11 cellular contexts compared by ENCODE assay signal in genomic region chr4:2819244-2820215, GRCh38. TPM values are rescaled to one million over a fixed set of nuclear protein-coding genes. Genes with fewer than 3 reads are reported as not detected.
DNase-seq lines count a peak whose midpoint lies in the region; ATAC-seq and TF ChIP-seq lines count a peak whose summit lies in the region.
"Had no signal": no experiment of that assay in that cellular context is flagged by ENCODE, and none has a peak within 500 bp of the region (broad histone marks: within the 10 kb centered on the region; RNA-seq: fewer than 3 reads in every experiment).

No MANE protein-coding gene starts in this region.

- H3K14ac ChIP-seq in mesenchymal stem cell (ENCODE audit: low read length in 2 of 2) = no peak overlapping the region

- no peak for TF ChIP-seq POLR2A in thyroid gland (IDR thresholded peaks at IDR 0.05)

- H3K4me1 ChIP-seq in Caco-2 (peaks cover 7% of the 10 kb centered on the region; the same call in 1 of the 2 replicates), mesenchymal stem cell (ENCODE audit: control insufficient read depth, insufficient read depth, low read depth, low read length) (peaks cover 51% of the 10 kb centered on the region), thyroid gland (peaks cover 13 to 19% of the 10 kb centered on the region in 2 donors)

- H3K36me3 Mint-ChIP-seq in Caco-2 (ENCODE audit: insufficient read depth, unreplicated experiment) = peaks cover 17% of the 10 kb centered on the region
- H3K36me3 Mint-ChIP-seq in activated T-helper 17 cell treated with anti-CD3 and anti-CD28 coated beads, Interleukin-2, amount 50 U/mL, for 72 hours (ENCODE audit: low read depth) = peaks cover 66% of the 10 kb centered on the region

- H3K4me2 ChIP-seq in mesenchymal stem cell (ENCODE audit: low read length, poor library complexity, severe bottlenecking) = peak overlapping the region; percentile 64

- peak overlapping the region; percentile 35 for H4K8ac ChIP-seq in mesenchymal stem cell (ENCODE audit: low read length)

- H3K4me3 ChIP-seq in Caco-2 (ENCODE audit: low read depth, low read length) = no peak overlapping the region
- H3K4me3 ChIP-seq in mesenchymal stem cell (ENCODE audit: insufficient read depth in 1 of 2, low read depth in 1 of 2, low read length in 2 of 2) = no peak overlapping the region
- peak overlapping the region in 2 of 59 donors; percentile 56 to 58 for H3K4me3 ChIP-seq in dorsolateral prefrontal cortex
- H3K4me3 ChIP-seq in thyroid gland (replicated peaks in 1 of 3) = no peak overlapping the region

- POLR2A ChIA-PET in Caco-2 (lab: Charles Lee) = interaction anchor here (0.6 to 1.0 kb wide), 2 partner anchors 64 to 1530 kb away, joined by 3 read pairs; no protein-coding TSS in a partner anchor

- intact Hi-C loops in Caco-2 (cut with micrococcal nuclease; ENCODE audit: unreplicated experiment) = no loop called here
- intact Hi-C loops in dorsolateral prefrontal cortex (cut with DNase I) = no loop called here
- intact Hi-C loops in thyroid gland (cut with DNase I) = no loop called here

- no peak overlapping the region for H2BK5ac ChIP-seq in mesenchymal stem cell (ENCODE audit: low read depth, low read length, poor library complexity, severe bottlenecking)

- peaks cover 25% of the 10 kb centered on the region for H3K79me1 ChIP-seq in mesenchymal stem cell (replicated peaks; ENCODE audit: low read length, poor library complexity, severe bottlenecking)

- H3K27me3 Mint-ChIP-seq in Caco-2 (ENCODE audit: insufficient read depth, unreplicated experiment) = no peaks in the 10 kb centered on the region
- no peaks in the 10 kb centered on the region for H3K27me3 Mint-ChIP-seq in activated T-helper 17 cell treated with anti-CD3 and anti-CD28 coated beads, Interleukin-2, amount 50 U/mL, for 72 hours

- peak overlapping the region; percentile 60 for H3K4me3 Mint-ChIP-seq in Caco-2 (ENCODE audit: unreplicated experiment)
- H3K4me3 Mint-ChIP-seq in activated T-helper 17 cell treated with anti-CD3 and anti-CD28 coated beads, Interleukin-2, amount 50 U/mL, for 72 hours = peak overlapping the region; percentile 46

- H3K27ac Mint-ChIP-seq in Caco-2 (ENCODE audit: unreplicated experiment) = no peak overlapping the region
- peak overlapping the region; percentile 63 for H3K27ac Mint-ChIP-seq in activated T-helper 17 cell treated with anti-CD3 and anti-CD28 coated beads, Interleukin-2, amount 50 U/mL, for 72 hours

- no peak overlapping the region for H2AFZ ChIP-seq in mesenchymal stem cell (ENCODE audit: low read depth, low read length)

- H3K27me3 ChIP-seq in Caco-2 (replicated peaks; ENCODE audit: control insufficient read depth, insufficient read depth, low read length) (no peaks in the 10 kb centered on the region), mesenchymal stem cell (ENCODE audit: control insufficient read depth in 1 of 2, insufficient read depth in 1 of 2, low read length in 2 of 2) (no peaks in the 10 kb centered on the region), dorsolateral prefrontal cortex (peaks cover 0 to 14% (median 0%) of the 10 kb centered on the region in 45 donors), thyroid gland (no peaks in the 10 kb centered on the region)

- no peak for ATAC-seq in activated T-helper 17 cell treated with anti-CD3 and anti-CD28 coated beads, Interleukin-2, amount 50 U/mL, for 72 hours (replicated peaks)

- no peaks in the 10 kb centered on the region for H3K36me3 ChIP-seq in Caco-2 (ENCODE audit: control insufficient read depth, insufficient read depth, low read length)
- H3K36me3 ChIP-seq in mesenchymal stem cell (ENCODE audit: control insufficient read depth in 1 of 2, insufficient read depth in 2 of 2, low read depth in 1 of 2, low read length in 2 of 2) = peaks cover 27 to 73% of the 10 kb centered on the region in 2 experiments
- H3K36me3 ChIP-seq in thyroid gland = peaks cover 13 to 19% of the 10 kb centered on the region in 2 donors

- H3K9me3 ChIP-seq in Caco-2 (no peaks in the 10 kb centered on the region; the same call in 1 of the 2 replicates), mesenchymal stem cell (ENCODE audit: control insufficient read depth, low read length) (peaks cover 15% of the 10 kb centered on the region), thyroid gland (no peaks in the 10 kb centered on the region)

- no peaks in the 10 kb centered on the region for H3K9me3 Mint-ChIP-seq in Caco-2 (ENCODE audit: unreplicated experiment)
- no peaks in the 10 kb centered on the region for H3K9me3 Mint-ChIP-seq in activated T-helper 17 cell treated with anti-CD3 and anti-CD28 coated beads, Interleukin-2, amount 50 U/mL, for 72 hours

- TF ChIP-seq CTCF in 22Rv1 (IDR thresholded peaks at IDR 0.05) = no peak
- no peak for TF ChIP-seq CTCF in Caco-2 (IDR thresholded peaks at IDR 0.05; ENCODE audit: insufficient read depth in 1 of 2, low read depth in 1 of 2, low read length in 1 of 2, severe bottlenecking in 1 of 2, unreplicated experiment in 1 of 2)
- no peak for TF ChIP-seq CTCF in dorsolateral prefrontal cortex (IDR thresholded peaks at IDR 0.05 in 54 of 56, conservative IDR thresholded peaks at IDR 0.05 in 2 of 56; ENCODE audit: low read depth in 1 of 56, partially characterized antibody in 56 of 56)
- no peak for TF ChIP-seq CTCF in thyroid gland (IDR thresholded peaks at IDR 0.05)

- peak overlapping the region; percentile 84 for H3K27ac ChIP-seq in 22Rv1
- no peak overlapping the region for H3K27ac ChIP-seq in mesenchymal stem cell (ENCODE audit: low read length, poor library complexity, severe bottlenecking)
- no peak overlapping the region for H3K27ac ChIP-seq in dorsolateral prefrontal cortex
- H3K27ac ChIP-seq in thyroid gland = no peak overlapping the region

- H2AK5ac ChIP-seq in mesenchymal stem cell (ENCODE audit: low read length, severe bottlenecking) = no peak overlapping the region

- no peak overlapping the region for H3K4ac ChIP-seq in mesenchymal stem cell (ENCODE audit: low read depth in 1 of 2, low read length in 2 of 2)

- H3K9ac ChIP-seq in mesenchymal stem cell (ENCODE audit: low read length) = no peak overlapping the region

- H3K23ac ChIP-seq in mesenchymal stem cell (ENCODE audit: low read length in 2 of 2) = no peak overlapping the region

- no peak overlapping the region for H2BK15ac ChIP-seq in mesenchymal stem cell (ENCODE audit: low read depth, poor library complexity, severe bottlenecking)

- TSS peak; percentile 68 for BruUV-seq in Caco-2 (replicated peaks; lab: Mats Ljungman, UMichigan)

- no peak for DNase-seq in Caco-2
- no peak for DNase-seq in mesenchymal stem cell
- no peak for DNase-seq in NCI-H2107 treated with DMSO at 0.1 percent for 48 hours (lab: John Stamatoyannopoulos, UW; ENCODE audit: unreplicated experiment)
- no peak for DNase-seq in NCI-H1048 (lab: John Stamatoyannopoulos, UW)
- no peak for DNase-seq in dorsolateral prefrontal cortex
- no peak for DNase-seq in thyroid gland
- DNase-seq: cerebellar nuclear complex, NCI-H446, SHP77 treated with DMSO at 0.1 percent for 48 hours had no signal

- H3K18ac ChIP-seq in mesenchymal stem cell (ENCODE audit: low read depth in 1 of 2, low read length in 2 of 2) = no peak overlapping the region

- CTCF ChIA-PET in Caco-2 (lab: Charles Lee) = interaction anchor here (0.7 kb wide), 1 partner anchor 788 kb away, joined by 3 read pairs; no protein-coding TSS in a partner anchor

- 94% methylated on average over 4 of the region's 5 CpGs for WGBS in mesenchymal stem cell
- 86 to 90% methylated on average over 4 to 5 of the region's 5 CpGs for WGBS in thyroid gland, 2 donors

- no peak overlapping the region for H2BK12ac ChIP-seq in mesenchymal stem cell (ENCODE audit: low read length in 2 of 2)

- H4K91ac ChIP-seq in mesenchymal stem cell (ENCODE audit: low read length) = peak overlapping the region; percentile 41

- peaks cover 15% of the 10 kb centered on the region for H3K4me1 Mint-ChIP-seq in Caco-2 (ENCODE audit: low read depth, unreplicated experiment)
- H3K4me1 Mint-ChIP-seq in activated T-helper 17 cell treated with anti-CD3 and anti-CD28 coated beads, Interleukin-2, amount 50 U/mL, for 72 hours = peaks cover 23% of the 10 kb centered on the region

- H2BK120ac ChIP-seq in mesenchymal stem cell (ENCODE audit: low read depth, low read length) = no peak overlapping the region

RNA-seq across cellular contexts. Expression of gene ADD1, which starts 24.1 kb away (rescaled TPM):
- total RNA-seq in Caco-2 (2022) (222 and 242 TPM in 2 replicates), dorsolateral prefrontal cortex (100 to 1,000 TPM; 448 to 781 (median 536) TPM), thyroid gland (100 to 1,000 TPM; 190 to 222 (median 194) TPM)
- total RNA-seq in activated T-helper 17 cell treated with anti-CD3 and anti-CD28 coated beads, Interleukin-2, amount 50 U/mL, for 72 hours = 100 to 1,000 TPM; 220 to 254 TPM
- polyA plus RNA-seq in mesenchymal stem cell (2013, experiment 1 of 2) = 336 TPM
- 331 TPM for polyA plus RNA-seq in mesenchymal stem cell (2013, experiment 2 of 2)

RNA-seq across cellular contexts. Expression of gene SH3BP2, which starts 26.6 kb away (rescaled TPM):
- 44.4 and 48.5 TPM in 2 replicates for total RNA-seq in Caco-2 (2022)
- 100 to 1,000 TPM in 1 of 2 donors, 10 to 100 TPM in 1; 83.5 to 122 TPM for total RNA-seq in activated T-helper 17 cell treated with anti-CD3 and anti-CD28 coated beads, Interleukin-2, amount 50 U/mL, for 72 hours
- polyA plus RNA-seq in mesenchymal stem cell (2013, experiment 1 of 2) = 25.7 TPM
- 26.3 TPM for polyA plus RNA-seq in mesenchymal stem cell (2013, experiment 2 of 2)
- 10 to 100 TPM; 15.0 to 67.4 (median 33.4) TPM for total RNA-seq in dorsolateral prefrontal cortex
- total RNA-seq in thyroid gland = 10 to 100 TPM; 29.6 to 43.5 (median 36.7) TPM
